Comparison of ENCODE assay signal across 34 cellular contexts in genomic region chr3:187705164-187705563, GRCh38. TPM values are rescaled to one million over a fixed set of nuclear protein-coding genes. Genes with fewer than 3 reads are reported as not detected.
DNase-seq lines count a peak whose midpoint lies in the region; ATAC-seq, FAIRE-seq and TF ChIP-seq lines count a peak whose summit lies in the region.
"Had no signal": no experiment of that assay in that cellular context is flagged by ENCODE, and none has a peak within 500 bp of the region (broad histone marks: within the 10 kb centered on the region; RNA-seq: fewer than 3 reads in every experiment).

No MANE protein-coding gene starts in this region.

- peak overlapping the region; percentile 29 to 51 for H3K27ac ChIP-seq in right atrium auricular region
- H3K27ac ChIP-seq in skeletal muscle tissue (ENCODE audit: low read depth, low read length), result peak overlapping the region; percentile 64
- no peak overlapping the region for H3K27ac ChIP-seq in ovary
- H3K27ac ChIP-seq: colonic mucosa, foreskin keratinocyte, left lung, Peyer's patch, SJSA1, spleen, transverse colon had no signal

- H3K4me1 ChIP-seq in right atrium auricular region (peaks cover 0 to 7% of the 10 kb centered on the region in 2 donors), skeletal muscle tissue (ENCODE audit: control insufficient read depth in 3 of 3, insufficient read depth in 3 of 3, low read length in 3 of 3) (peaks cover 23 to 50% (median 46%) of the 10 kb centered on the region in 3 donors), ovary (ENCODE audit: insufficient read depth) (no peaks in the 10 kb centered on the region)
- H3K4me1 ChIP-seq: colonic mucosa, foreskin keratinocyte, Peyer's patch, spleen, transverse colon had no signal

- intact Hi-C loops in ovary (cut with DNase I), result no loop called here

- FAIRE-seq in frontal cortex (lab: Jason Lieb, UNC), result no peak
- FAIRE-seq: bronchial epithelial cell, GM12892 had no signal

- H3K9me3 Mint-ChIP-seq in HFFc6, result no peaks in the 10 kb centered on the region
- H3K9me3 Mint-ChIP-seq: activated naive CD4-positive, alpha-beta T cell treated with anti-CD3 and anti-CD28 coated beads, Interleukin-2, amount 10 ng/mL, durations not matched to agents 7 days and 5 days; CD14-positive monocyte; IgD-negative memory B cell; mesothelial cell of epicardium; naive thymus-derived CD8-positive, alpha-beta T cell had no signal

- no peak overlapping the region for H3K27ac Mint-ChIP-seq in HFFc6
- H3K27ac Mint-ChIP-seq: activated naive CD4-positive, alpha-beta T cell treated with anti-CD3 and anti-CD28 coated beads, Interleukin-2, amount 10 ng/mL, durations not matched to agents 7 days and 5 days; CD14-positive monocyte; IgD-negative memory B cell; mesothelial cell of epicardium; naive thymus-derived CD8-positive, alpha-beta T cell had no signal

- TF ChIP-seq CTCF in HFFc6 (IDR thresholded peaks at IDR 0.05) (no peak), right atrium auricular region (IDR thresholded peaks at IDR 0.05) (no peak), ovary (IDR thresholded peaks at IDR 0.05) (no peak)

- peaks cover 25% of the 10 kb centered on the region for H3K4me1 Mint-ChIP-seq in HFFc6 (ENCODE audit: low read depth)
- H3K4me1 Mint-ChIP-seq: activated naive CD4-positive, alpha-beta T cell treated with anti-CD3 and anti-CD28 coated beads, Interleukin-2, amount 10 ng/mL, durations not matched to agents 7 days and 5 days; IgD-negative memory B cell; mesothelial cell of epicardium; naive thymus-derived CD8-positive, alpha-beta T cell had no signal

- H3K9me3 ChIP-seq in right atrium auricular region (no peaks in the 10 kb centered on the region), skeletal muscle tissue (ENCODE audit: control insufficient read depth in 3 of 3, low read length in 3 of 3) (no peaks in the 10 kb centered on the region), ovary (no peaks in the 10 kb centered on the region)
- H3K9me3 ChIP-seq: colonic mucosa, left lung, Peyer's patch, SJSA1, spleen, transverse colon had no signal

- no peak for ATAC-seq in GM19023 (IDR thresholded peaks at IDR 0.05; ENCODE audit: unreplicated experiment)
- ATAC-seq: foreskin keratinocyte; left lung; naive thymus-derived CD8-positive, alpha-beta T cell had no signal

- H3K4me3 ChIP-seq in right atrium auricular region, result no peak overlapping the region
- no peak overlapping the region for H3K4me3 ChIP-seq in skeletal muscle tissue (ENCODE audit: low read length in 3 of 3)
- no peak overlapping the region for H3K4me3 ChIP-seq in ovary
- H3K4me3 ChIP-seq: colonic mucosa, left lung, Peyer's patch, SJSA1, spleen, transverse colon had no signal

- no peaks in the 10 kb centered on the region for H3K36me3 Mint-ChIP-seq in HFFc6 (ENCODE audit: low read depth)
- H3K36me3 Mint-ChIP-seq: activated naive CD4-positive, alpha-beta T cell treated with anti-CD3 and anti-CD28 coated beads, Interleukin-2, amount 10 ng/mL, durations not matched to agents 7 days and 5 days; CD14-positive monocyte; IgD-negative memory B cell; mesothelial cell of epicardium; naive thymus-derived CD8-positive, alpha-beta T cell had no signal

- DNase-seq in HFFc6, result peak; percentile 30
- peak; percentile 27 for DNase-seq in dedifferentiated amniotic fluid mesenchymal stem cell (ENCODE audit: extremely low spot score)
- DNase-seq in right atrium auricular region (ENCODE audit: low spot score), result no peak
- no peak for DNase-seq in frontal cortex (ENCODE audit: low spot score in 2 of 2)
- no peak for DNase-seq in ovary
- DNase-seq: activated CD4-positive, CD25-positive, alpha-beta regulatory T cell; activated naive CD4-positive, alpha-beta T cell treated with anti-CD3 and anti-CD28 coated beads, Interleukin-2, amount 10 ng/mL, durations not matched to agents 7 days and 5 days; amygdala; colonic mucosa; effector memory CD4-positive, alpha-beta T cell; erythroblast; foreskin keratinocyte; GOT3; hypothalamus; left lung; naive thymus-derived CD8-positive, alpha-beta T cell; NCI-H1092; NCI-H1694 treated with DMSO at 0.1 percent for 48 hours; NCI-H2171; NCI-H524 treated with DMSO at 0.1 percent for 48 hours; occipital lobe; Peyer's patch; spleen; T-helper 1 cell; transverse colon had no signal

- H3K27me3 Mint-ChIP-seq in HFFc6 (ENCODE audit: insufficient read depth), result no peaks in the 10 kb centered on the region
- H3K27me3 Mint-ChIP-seq: IgD-negative memory B cell had no signal

- TF ChIP-seq POLR2A in ovary (IDR thresholded peaks at IDR 0.05), result no peak

- no peak overlapping the region for H3K4me3 Mint-ChIP-seq in HFFc6
- H3K4me3 Mint-ChIP-seq: activated naive CD4-positive, alpha-beta T cell treated with anti-CD3 and anti-CD28 coated beads, Interleukin-2, amount 10 ng/mL, durations not matched to agents 7 days and 5 days; CD14-positive monocyte; IgD-negative memory B cell; mesothelial cell of epicardium; naive thymus-derived CD8-positive, alpha-beta T cell had no signal

- no peak for TF ChIP-seq EP300 in ovary (IDR thresholded peaks at IDR 0.05)

- H3K9ac ChIP-seq in skeletal muscle tissue (ENCODE audit: low read depth in 1 of 3, low read length in 3 of 3), result peak overlapping the region in 1 of 3 donors; percentile 27

- H3K36me3 ChIP-seq in right atrium auricular region (no peaks in the 10 kb centered on the region), skeletal muscle tissue (ENCODE audit: control insufficient read depth in 3 of 3, insufficient read depth in 3 of 3, low read length in 3 of 3) (no peaks in the 10 kb centered on the region), ovary (no peaks in the 10 kb centered on the region)
- H3K36me3 ChIP-seq: colonic mucosa, left lung, Peyer's patch, SJSA1, spleen, transverse colon had no signal

- H3K27me3 ChIP-seq in right atrium auricular region (no peaks in the 10 kb centered on the region), skeletal muscle tissue (ENCODE audit: control insufficient read depth in 3 of 3, insufficient read depth in 3 of 3, low read length in 3 of 3) (no peaks in the 10 kb centered on the region), ovary (no peaks in the 10 kb centered on the region)
- H3K27me3 ChIP-seq: colonic mucosa, foreskin keratinocyte, left lung, Peyer's patch, SJSA1, spleen, transverse colon had no signal

RNA-seq across cellular contexts. Expression of gene RTP2, which starts 2.8 kb away (rescaled TPM):
- not detected for total RNA-seq in HFFc6 (2021; fragmentation: NEBNext Ultra II Directional; extraction: Animal tissue kit (Norgen Biotek cat#: 25700))
- total RNA-seq in right atrium auricular region (not detected), skeletal muscle tissue (not detected), frontal cortex (not detected), ovary (not detected)
- not detected for polyA plus RNA-seq in ovary
- total RNA-seq: bronchial epithelial cell; colonic mucosa; foreskin keratinocyte; left lung; mesothelial cell of epicardium; naive thymus-derived CD8-positive, alpha-beta T cell; occipital lobe; Peyer's patch; SJSA1; spleen; transverse colon had no signal
- polyA plus RNA-seq: AG04450; CD14-positive monocyte; foreskin keratinocyte; IgD-negative memory B cell; naive thymus-derived CD8-positive, alpha-beta T cell; spleen had no signal

RNA-seq across cellular contexts. Expression of gene SST, which starts 35.0 kb away (rescaled TPM):
- not detected for total RNA-seq in HFFc6 (2021; fragmentation: NEBNext Ultra II Directional; extraction: Animal tissue kit (Norgen Biotek cat#: 25700))
- total RNA-seq in right atrium auricular region (not detected), skeletal muscle tissue (not detected), frontal cortex (28.5 TPM), ovary (1 to 10 TPM in 2 of 7 donors, under 1 TPM in 2, not detected in 3; 0.55 to 7.5 (median 0.90) TPM)
- polyA plus RNA-seq in ovary, result under 1 TPM; 0.16 to 0.37 TPM
- total RNA-seq: bronchial epithelial cell; foreskin keratinocyte; left lung; naive thymus-derived CD8-positive, alpha-beta T cell; SJSA1; spleen had no signal
- polyA plus RNA-seq: AG04450; CD14-positive monocyte; foreskin keratinocyte; IgD-negative memory B cell; naive thymus-derived CD8-positive, alpha-beta T cell had no signal

RNA-seq across cellular contexts. Expression of gene BCL6, which starts 40.1 kb away (rescaled TPM):
- total RNA-seq in HFFc6 (2021; fragmentation: NEBNext Ultra II Directional; extraction: Animal tissue kit (Norgen Biotek cat#: 25700)), result 10 to 100 TPM; 28.0 to 36.5 (median 31.1) TPM
- 10 to 100 TPM; 53.0 to 88.6 TPM for total RNA-seq in right atrium auricular region
- 7.8 TPM for total RNA-seq in skeletal muscle tissue
- total RNA-seq in frontal cortex, result 16.7 TPM
- 10 to 100 TPM; 51.6 to 91.1 (median 60.2) TPM for total RNA-seq in ovary
- polyA plus RNA-seq in ovary, result 10 to 100 TPM; 46.3 to 46.8 TPM

Comparison
In these comparisons a context has a peak if more than half of its experiments do, and no peak if none do; other contexts are left out.
1. DNase-seq: peak in HFFc6 (single experiment) and dedifferentiated amniotic fluid mesenchymal stem cell (single experiment); none in right atrium auricular region (single experiment), frontal cortex (0 of 2) and ovary (0 of 5).
2. H3K27ac ChIP-seq: peak in right atrium auricular region (2 of 2) and skeletal muscle tissue (single experiment); none in ovary (0 of 2).